16 cellular contexts compared by ENCODE assay signal in genomic region chr4:108191269-108191914, GRCh38. TPM values are rescaled to one million over a fixed set of nuclear protein-coding genes. Genes with fewer than 3 reads are reported as not detected.
DNase-seq lines count a peak whose midpoint lies in the region; ATAC-seq and TF ChIP-seq lines count a peak whose summit lies in the region.
"Had no signal": no experiment of that assay in that cellular context is flagged by ENCODE, and none has a peak within 500 bp of the region (broad histone marks: within the 10 kb centered on the region; RNA-seq: fewer than 3 reads in every experiment).

No MANE protein-coding gene starts in this region.

- peaks cover 20% of the 10 kb centered on the region for H3K4me1 Mint-ChIP-seq in T-helper 1 cell treated with Interleukin-12 subunit alpha and Interleukin-12 subunit beta and Interleukin-4 antibody, amounts not matched to agents 30 μg/mL and 1 μg/mL, for 36 hours (ENCODE audit: low read depth)
- peaks cover 12% of the 10 kb centered on the region for H3K4me1 Mint-ChIP-seq in activated naive CD8-positive, alpha-beta T cell treated with anti-CD3 and anti-CD28 coated beads, Interleukin-2, amount 10 ng/mL, durations not matched to agents 7 days and 5 days
- peaks cover 25% of the 10 kb centered on the region for H3K4me1 Mint-ChIP-seq in activated naive CD8-positive, alpha-beta T cell treated with anti-CD3 and anti-CD28 coated beads for 36 hours

- no peaks in the 10 kb centered on the region for H3K9me3 ChIP-seq in mucosa of descending colon

- H3K4me3 ChIP-seq in mucosa of descending colon: no peak overlapping the region

- peak overlapping the region; percentile 34 for H3K27ac Mint-ChIP-seq in T-helper 1 cell treated with Interleukin-12 subunit alpha and Interleukin-12 subunit beta and Interleukin-4 antibody, amounts not matched to agents 30 μg/mL and 1 μg/mL, for 36 hours
- H3K27ac Mint-ChIP-seq in activated naive CD8-positive, alpha-beta T cell treated with anti-CD3 and anti-CD28 coated beads, Interleukin-2, amount 10 ng/mL, durations not matched to agents 7 days and 5 days: no peak overlapping the region
- no peak overlapping the region for H3K27ac Mint-ChIP-seq in activated naive CD8-positive, alpha-beta T cell treated with anti-CD3 and anti-CD28 coated beads for 36 hours
- H3K27ac Mint-ChIP-seq: HFFc6 had no signal

- no peak for DNase-seq in T-helper 1 cell
- DNase-seq in activated naive CD8-positive, alpha-beta T cell treated with anti-CD3 and anti-CD28 coated beads, Interleukin-2, amount 10 ng/mL, durations not matched to agents 7 days and 5 days: no peak
- DNase-seq in activated naive CD8-positive, alpha-beta T cell treated with anti-CD3 and anti-CD28 coated beads for 36 hours: no peak
- DNase-seq in mucosa of descending colon: no peak
- DNase-seq: GF-D8, HFFc6, KBM-7, NCI-H1048, NCI-H1436 treated with DMSO at 0.1 percent for 48 hours, NCI-H524 had no signal

- H3K27me3 Mint-ChIP-seq in T-helper 1 cell treated with Interleukin-12 subunit alpha and Interleukin-12 subunit beta and Interleukin-4 antibody, amounts not matched to agents 30 μg/mL and 1 μg/mL, for 36 hours (ENCODE audit: low read depth): peaks cover 5% of the 10 kb centered on the region
- H3K27me3 Mint-ChIP-seq in activated naive CD8-positive, alpha-beta T cell treated with anti-CD3 and anti-CD28 coated beads, Interleukin-2, amount 10 ng/mL, durations not matched to agents 7 days and 5 days: no peaks in the 10 kb centered on the region
- H3K27me3 Mint-ChIP-seq in activated naive CD8-positive, alpha-beta T cell treated with anti-CD3 and anti-CD28 coated beads for 36 hours: no peaks in the 10 kb centered on the region

- ATAC-seq in activated naive CD8-positive, alpha-beta T cell treated with anti-CD3 and anti-CD28 coated beads, Interleukin-2, amount 10 ng/mL, durations not matched to agents 7 days and 5 days (ENCODE audit: low read depth): peak; percentile 64
- ATAC-seq in mucosa of descending colon (peak; percentile 21), HG02973 (IDR thresholded peaks at IDR 0.05; ENCODE audit: unreplicated experiment) (no peak), esophagus mucosa (no peak), HG03354 (IDR thresholded peaks at IDR 0.05; ENCODE audit: poor library complexity, severe bottlenecking, unreplicated experiment) (no peak)
- ATAC-seq: Panc1, Right ventricle myocardium inferior had no signal

- H3K4me3 Mint-ChIP-seq in T-helper 1 cell treated with Interleukin-12 subunit alpha and Interleukin-12 subunit beta and Interleukin-4 antibody, amounts not matched to agents 30 μg/mL and 1 μg/mL, for 36 hours: peak overlapping the region; percentile 0
- no peak overlapping the region for H3K4me3 Mint-ChIP-seq in activated naive CD8-positive, alpha-beta T cell treated with anti-CD3 and anti-CD28 coated beads, Interleukin-2, amount 10 ng/mL, durations not matched to agents 7 days and 5 days
- H3K4me3 Mint-ChIP-seq in activated naive CD8-positive, alpha-beta T cell treated with anti-CD3 and anti-CD28 coated beads for 36 hours: no peak overlapping the region
- H3K4me3 Mint-ChIP-seq: HFFc6 had no signal

- H3K36me3 ChIP-seq in mucosa of descending colon (ENCODE audit: low read depth): no peaks in the 10 kb centered on the region

- no peak for TF ChIP-seq CTCF in mucosa of descending colon (IDR thresholded peaks at IDR 0.05)

- H3K36me3 Mint-ChIP-seq in T-helper 1 cell treated with Interleukin-12 subunit alpha and Interleukin-12 subunit beta and Interleukin-4 antibody, amounts not matched to agents 30 μg/mL and 1 μg/mL, for 36 hours (ENCODE audit: low read depth): peaks cover 4% of the 10 kb centered on the region
- H3K36me3 Mint-ChIP-seq in activated naive CD8-positive, alpha-beta T cell treated with anti-CD3 and anti-CD28 coated beads, Interleukin-2, amount 10 ng/mL, durations not matched to agents 7 days and 5 days: no peaks in the 10 kb centered on the region
- peaks cover 3% of the 10 kb centered on the region for H3K36me3 Mint-ChIP-seq in activated naive CD8-positive, alpha-beta T cell treated with anti-CD3 and anti-CD28 coated beads for 36 hours

- intact Hi-C loops in mucosa of descending colon (cut with DNase I, micrococcal nuclease): loop anchor here in 1 of 2 donors (5.0 kb wide), 1 partner anchor 376 kb away; no protein-coding TSS in a partner anchor

- no peaks in the 10 kb centered on the region for H3K9me3 Mint-ChIP-seq in T-helper 1 cell treated with Interleukin-12 subunit alpha and Interleukin-12 subunit beta and Interleukin-4 antibody, amounts not matched to agents 30 μg/mL and 1 μg/mL, for 36 hours
- H3K9me3 Mint-ChIP-seq in activated naive CD8-positive, alpha-beta T cell treated with anti-CD3 and anti-CD28 coated beads, Interleukin-2, amount 10 ng/mL, durations not matched to agents 7 days and 5 days: no peaks in the 10 kb centered on the region
- no peaks in the 10 kb centered on the region for H3K9me3 Mint-ChIP-seq in activated naive CD8-positive, alpha-beta T cell treated with anti-CD3 and anti-CD28 coated beads for 36 hours
- H3K9me3 Mint-ChIP-seq: HFFc6 had no signal

- POLR2A ChIA-PET in activated naive CD8-positive, alpha-beta T cell treated with anti-CD3 and anti-CD28 coated beads, Interleukin-2, amount 10 ng/mL, durations not matched to agents 7 days and 5 days (lab: Charles Lee): no interaction called here

- H3K4me1 ChIP-seq in mucosa of descending colon (ENCODE audit: low read depth): no peaks in the 10 kb centered on the region

RNA-seq across cellular contexts. Expression of gene LEF1, which starts 22.7 kb away (rescaled TPM):
- 100 to 1,000 TPM; 281 to 309 TPM for total RNA-seq in activated naive CD8-positive, alpha-beta T cell treated with anti-CD3 and anti-CD28 coated beads, Interleukin-2, amount 10 ng/mL, durations not matched to agents 7 days and 5 days
- total RNA-seq in activated naive CD8-positive, alpha-beta T cell treated with anti-CD3 and anti-CD28 coated beads for 36 hours: 100 to 1,000 TPM; 211 to 239 TPM
- 1 to 10 TPM; 2.2 to 3.9 (median 2.5) TPM for total RNA-seq in mucosa of descending colon
- 10.0 TPM for total RNA-seq in esophagus mucosa

Comparison
In these comparisons a context has a peak if more than half of its experiments do, and no peak if none do; other contexts are left out.
1. ATAC-seq: peak in activated naive CD8-positive, alpha-beta T cell treated with anti-CD3 and anti-CD28 coated beads, Interleukin-2, amount 10 ng/mL, durations not matched to agents 7 days and 5 days (single experiment) and mucosa of descending colon (single experiment); none in HG02973 (single experiment), esophagus mucosa (single experiment) and HG03354 (single experiment).
2. RNA of gene LEF1, which starts 22.7 kb away (total RNA-seq): 281 to 309 TPM in activated naive CD8-positive, alpha-beta T cell treated with anti-CD3 and anti-CD28 coated beads, Interleukin-2, amount 10 ng/mL, durations not matched to agents 7 days and 5 days and 211 to 239 TPM in activated naive CD8-positive, alpha-beta T cell treated with anti-CD3 and anti-CD28 coated beads for 36 hours; 10.0 TPM in esophagus mucosa (single experiment) and 2.2 to 3.9 TPM in mucosa of descending colon; every median in the first group is over 10 times any median in the second.